In the genomic region with DNA sequence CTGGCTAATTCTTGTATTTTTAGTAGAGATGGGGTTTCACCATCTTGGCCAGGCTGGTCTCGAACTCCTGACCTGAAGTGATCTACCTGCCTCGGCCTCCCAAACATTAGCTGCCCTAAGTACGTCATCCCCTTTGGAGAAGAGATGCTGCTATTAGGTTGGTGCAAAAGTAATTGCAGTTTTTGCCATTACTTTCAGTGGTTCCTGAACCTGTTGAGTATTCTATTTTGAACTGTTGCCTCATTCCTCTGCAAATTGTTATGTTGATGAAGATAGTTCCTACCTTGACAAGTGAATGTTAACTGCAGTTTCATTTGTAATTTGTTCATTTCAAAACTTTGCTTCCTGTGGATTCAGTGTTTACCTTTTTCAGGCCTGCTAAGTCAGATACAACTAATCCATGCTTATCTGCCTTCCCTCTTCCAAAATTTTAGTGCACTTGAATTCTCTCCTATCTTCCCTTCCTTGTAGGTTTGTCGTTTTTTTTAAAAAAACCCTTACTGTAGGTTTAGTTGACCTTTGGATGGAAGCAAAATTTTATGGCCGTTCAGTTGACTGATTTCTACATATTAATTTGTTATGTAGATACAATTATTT, we compare ENCODE assay signal across 2 cellular contexts.
TF ChIP-seq lines count a peak whose summit lies in the region.

No MANE protein-coding gene starts in this region.

TF ChIP-seq in HepG2, 621 proteins besides CTCF, POLR2A, EP300 and RAD21:
- TF ChIP-seq ZBTB40 (IDR thresholded peaks at IDR 0.05) (peak; percentile 20; the same call in 1 of the 2 replicates), ZBTB40 (CRISPR knock-in tag; IDR thresholded peaks at IDR 0.05) (no peak), ZNF616 (CRISPR knock-in tag; IDR thresholded peaks at IDR 0.05; ENCODE audit: low read depth) (no peak), PCBP2 (optimal IDR thresholded peaks at IDR 0.05; ENCODE audit: low read depth, low read length, poor library complexity, severe bottlenecking) (no peak), ZFP1 (CRISPR knock-in tag; IDR thresholded peaks at IDR 0.05) (no peak), ZNF75D (CRISPR knock-in tag; IDR thresholded peaks at IDR 0.05; ENCODE audit: borderline replicate concordance) (no peak), TRIM24 (CRISPR knock-in tag; IDR thresholded peaks at IDR 0.05) (no peak)

TF ChIP-seq in WTC11, 78 proteins besides CTCF, POLR2A, EP300 and RAD21:
- TF ChIP-seq MXD4 (CRISPR knock-in tag; IDR thresholded peaks at IDR 0.05; ENCODE audit: borderline replicate concordance) (no peak), ZNF232 (CRISPR knock-in tag; IDR thresholded peaks at IDR 0.05) (no peak), OVOL2 (CRISPR knock-in tag; IDR thresholded peaks at IDR 0.05; ENCODE audit: borderline replicate concordance) (no peak), ZNF671 (CRISPR knock-in tag; IDR thresholded peaks at IDR 0.05) (no peak), ESRRA (CRISPR knock-in tag; IDR thresholded peaks at IDR 0.05; ENCODE audit: borderline replicate concordance) (no peak), FOXP1 (CRISPR knock-in tag; IDR thresholded peaks at IDR 0.05; ENCODE audit: borderline replicate concordance) (no peak), NR3C1 (CRISPR knock-in tag; conservative IDR thresholded peaks at IDR 0.05; ENCODE audit: low read depth) (no peak), USF1 (CRISPR knock-in tag; IDR thresholded peaks at IDR 0.05) (no peak), RORB (CRISPR knock-in tag; IDR thresholded peaks at IDR 0.05) (no peak)
